ENCODE assay signal across 23 cellular contexts in the genomic region with DNA sequence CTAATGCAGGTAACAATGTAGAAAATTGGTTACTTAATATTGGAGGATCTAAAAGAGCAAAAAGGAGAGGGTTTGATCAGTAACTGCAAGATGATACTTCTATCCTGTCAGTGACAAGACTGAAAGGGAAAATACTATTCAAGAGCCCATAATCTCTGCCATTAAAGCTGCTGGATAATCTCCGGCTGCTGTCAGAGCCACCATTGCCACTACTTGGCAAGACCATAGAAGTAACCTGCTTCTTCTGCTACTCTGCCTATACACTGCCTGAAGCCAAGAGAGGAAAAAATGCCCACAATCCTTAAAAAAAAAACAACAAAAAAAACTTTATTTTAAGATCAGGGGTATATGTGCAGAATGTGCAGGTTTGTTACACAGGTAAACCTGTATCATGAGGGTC.
"Had no signal": no experiment of that assay in that cellular context is flagged by ENCODE, and none has a peak within 500 bp of the region (broad histone marks: within the 10 kb centered on the region; RNA-seq: fewer than 3 reads in every experiment).

No MANE protein-coding gene starts in this region.

- H3K27me3 ChIP-seq: neural progenitor cell, right atrium auricular region, suprapubic skin, transverse colon had no signal

- H3K9me3 ChIP-seq: prostate gland, suprapubic skin, transverse colon had no signal

- H3K27ac ChIP-seq: dorsolateral prefrontal cortex, left ventricle myocardium inferior, neural progenitor cell, prostate gland, right atrium auricular region, suprapubic skin, transverse colon had no signal

- DNase-seq: dorsolateral prefrontal cortex; effector CD4-positive, alpha-beta T cell; hypothalamus; immature natural killer cell; islet precursor cell; kidney glomerular epithelial cell; left colon; left ventricle myocardium inferior; naive B cell; stimulated activated CD4-positive, alpha-beta T cell treated with anti-CD3 and anti-CD28 coated beads, Interleukin-12 subunit alpha, Interleukin-12 subunit beta, amount 100 ng/mL, for 4 hours; stimulated activated CD4-positive, alpha-beta T cell treated with anti-CD3 and anti-CD28 coated beads, Interleukin-1b, Interleukin-23, amount 100 ng/mL, for 48 hours; stimulated activated CD4-positive, alpha-beta T cell treated with anti-CD3 and anti-CD28 coated beads, Interleukin-4, amount 100 ng/mL, for 1 hour; stimulated activated CD8-positive, alpha-beta memory T cell treated with anti-CD3 and anti-CD28 coated beads, Interleukin-4, amount 100 ng/mL, for 48 hours; stimulated activated naive CD4-positive, alpha-beta T cell; stimulated activated naive CD8-positive, alpha-beta T cell treated with anti-CD3 and anti-CD28 coated beads, Interleukin-15, amount 100 ng/mL, for 72 hours; transverse colon had no signal

- H3K4me1 ChIP-seq: left ventricle myocardium inferior, neural progenitor cell, prostate gland, right atrium auricular region, suprapubic skin, transverse colon had no signal

- H3K4me2 ChIP-seq: neural progenitor cell, smooth muscle cell had no signal

- ATAC-seq: left colon; natural killer cell treated with Interleukin-12 subunit alpha and Interleukin-12 subunit beta and Interleukin-15 and Interleukin-18, amount 100 ng/mL, for 72 hours; stimulated activated naive CD8-positive, alpha-beta T cell treated with anti-CD3 and anti-CD28 coated beads, Interleukin-15, amount 100 ng/mL, for 72 hours had no signal

- H3K4me3 ChIP-seq: dorsolateral prefrontal cortex, left ventricle myocardium inferior, lung, neural progenitor cell, prostate gland, right atrium auricular region, smooth muscle cell, suprapubic skin, transverse colon had no signal

- H3K36me3 ChIP-seq: left ventricle myocardium inferior, neural progenitor cell, prostate gland, right atrium auricular region, suprapubic skin, transverse colon had no signal
